7 cellular contexts compared by ENCODE assay signal in the genomic region with DNA sequence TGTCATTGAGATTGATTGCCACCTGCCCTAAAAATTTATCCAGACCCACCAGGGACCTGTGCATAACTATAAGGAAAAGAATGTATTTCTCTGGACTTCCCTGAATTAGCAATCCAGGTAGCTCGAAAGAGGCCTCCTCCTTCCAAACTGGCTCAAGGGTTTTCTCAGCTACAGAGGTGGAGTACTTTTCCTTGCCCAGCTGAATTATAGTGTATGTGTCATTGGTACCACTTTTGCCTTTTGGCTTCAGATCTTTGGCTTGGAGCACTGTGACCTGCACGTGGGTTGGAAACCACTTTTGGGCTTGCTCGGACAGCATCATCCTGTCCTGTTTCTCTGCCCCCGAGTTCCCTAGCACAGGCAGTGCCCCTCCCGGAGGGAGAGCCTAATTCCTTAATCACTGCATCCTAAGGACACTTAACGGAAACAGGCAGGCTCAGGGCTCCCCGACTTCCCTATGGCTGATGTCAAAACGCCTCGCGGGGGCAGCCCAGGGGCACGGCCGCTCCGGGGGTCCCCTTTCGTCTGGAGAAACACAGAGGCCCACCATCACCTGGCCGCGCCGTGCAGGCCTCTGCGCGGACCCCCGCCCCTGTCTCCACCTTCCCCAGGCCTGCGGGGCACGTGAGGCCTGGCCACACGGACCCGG. TPM values are rescaled to one million over a fixed set of nuclear protein-coding genes. Genes with fewer than 3 reads are reported as not detected.
DNase-seq lines count a peak whose midpoint lies in the region; ATAC-seq and TF ChIP-seq lines count a peak whose summit lies in the region.

No MANE protein-coding gene starts in this region.

- no peak overlapping the region for H2BK5ac ChIP-seq in mesenchymal stem cell (ENCODE audit: low read depth, low read length, poor library complexity, severe bottlenecking)

- H2BK15ac ChIP-seq in mesenchymal stem cell (ENCODE audit: low read depth, poor library complexity, severe bottlenecking), result peak overlapping the region; percentile 96

- H3K79me1 ChIP-seq in mesenchymal stem cell (replicated peaks; ENCODE audit: low read length, poor library complexity, severe bottlenecking), result peaks cover 5% of the 10 kb centered on the region

- no peaks in the 10 kb centered on the region for H3K9me3 Mint-ChIP-seq in stimulated activated naive CD8-positive, alpha-beta T cell treated with anti-CD3 and anti-CD28 coated beads, Interleukin-15, amount 100 ng/mL, for 72 hours

- no peaks in the 10 kb centered on the region for H3K36me3 ChIP-seq in endocrine pancreas (ENCODE audit: control insufficient read depth, insufficient read depth, low read length)
- no peaks in the 10 kb centered on the region for H3K36me3 ChIP-seq in mesenchymal stem cell (ENCODE audit: control insufficient read depth in 1 of 2, insufficient read depth in 2 of 2, low read depth in 1 of 2, low read length in 2 of 2)

- H3K27me3 ChIP-seq in endocrine pancreas (ENCODE audit: control insufficient read depth, insufficient read depth, low read length) (no peaks in the 10 kb centered on the region), mesenchymal stem cell (ENCODE audit: control insufficient read depth in 1 of 2, insufficient read depth in 1 of 2, low read length in 2 of 2) (no peaks in the 10 kb centered on the region)

- 5% methylated on average over 20 of the region's 24 CpGs for WGBS in mesenchymal stem cell

- H2BK12ac ChIP-seq in mesenchymal stem cell (ENCODE audit: low read length in 2 of 2), result no peak overlapping the region

- H2BK120ac ChIP-seq in mesenchymal stem cell (ENCODE audit: low read depth, low read length), result peak overlapping the region; percentile 100

- no peaks in the 10 kb centered on the region for H3K27me3 Mint-ChIP-seq in stimulated activated naive CD8-positive, alpha-beta T cell treated with anti-CD3 and anti-CD28 coated beads, Interleukin-15, amount 100 ng/mL, for 72 hours

- peak overlapping the region; percentile 90 for H4K8ac ChIP-seq in mesenchymal stem cell (ENCODE audit: low read length)

- no peak overlapping the region for H3K23ac ChIP-seq in mesenchymal stem cell (ENCODE audit: low read length in 2 of 2)

- peaks cover 35% of the 10 kb centered on the region for H3K4me1 Mint-ChIP-seq in stimulated activated naive CD8-positive, alpha-beta T cell treated with anti-CD3 and anti-CD28 coated beads, Interleukin-15, amount 100 ng/mL, for 72 hours

- H3K4me1 ChIP-seq in endocrine pancreas (ENCODE audit: control insufficient read depth, insufficient read depth, low read length) (peaks cover 16% of the 10 kb centered on the region), mesenchymal stem cell (ENCODE audit: control insufficient read depth, insufficient read depth, low read depth, low read length) (peaks cover 5% of the 10 kb centered on the region)

- H3K9ac ChIP-seq in endocrine pancreas (ENCODE audit: control insufficient read depth, insufficient read depth, low read length), result peak overlapping the region; percentile 80
- H3K9ac ChIP-seq in mesenchymal stem cell (ENCODE audit: low read length), result peak overlapping the region; percentile 95

- H4K91ac ChIP-seq in mesenchymal stem cell (ENCODE audit: low read length), result peak overlapping the region; percentile 98

- H3K27ac Mint-ChIP-seq in stimulated activated naive CD8-positive, alpha-beta T cell treated with anti-CD3 and anti-CD28 coated beads, Interleukin-15, amount 100 ng/mL, for 72 hours, result peak overlapping the region; percentile 88 to 95

- no peak overlapping the region for H2AK5ac ChIP-seq in mesenchymal stem cell (ENCODE audit: low read length, severe bottlenecking)

- H3K18ac ChIP-seq in mesenchymal stem cell (ENCODE audit: low read depth in 1 of 2, low read length in 2 of 2), result peak overlapping the region; percentile 93 to 98

- no peak for TF ChIP-seq CTCF in GM13977 (IDR thresholded peaks at IDR 0.05; ENCODE audit: extremely low read depth, insufficient read depth, missing control alignments)

- H3K4me3 Mint-ChIP-seq in stimulated activated naive CD8-positive, alpha-beta T cell treated with anti-CD3 and anti-CD28 coated beads, Interleukin-15, amount 100 ng/mL, for 72 hours, result peak overlapping the region; percentile 82 to 90

- H3K27ac ChIP-seq in mesenchymal stem cell (ENCODE audit: low read length, poor library complexity, severe bottlenecking), result peak overlapping the region; percentile 6

- in situ Hi-C loops in GM13977 (cut with MboI; ENCODE audit: low pct_unique_long_range_greater_than_20kb, low sequenced_read_pairs, unreplicated experiment), result no loop called here

- ATAC-seq in HG02610 (IDR thresholded peaks at IDR 0.05; ENCODE audit: unreplicated experiment), result peak; percentile 23
- peak; percentile 47 for ATAC-seq in stimulated activated naive CD8-positive, alpha-beta T cell treated with anti-CD3 and anti-CD28 coated beads, Interleukin-15, amount 100 ng/mL, for 72 hours

- H3K4ac ChIP-seq in mesenchymal stem cell (ENCODE audit: low read depth in 1 of 2, low read length in 2 of 2), result peak overlapping the region in 1 of 2 experiments; percentile 81

- peak overlapping the region; percentile 86 for H3K4me2 ChIP-seq in mesenchymal stem cell (ENCODE audit: low read length, poor library complexity, severe bottlenecking)

- H3K4me3 ChIP-seq in endocrine pancreas (ENCODE audit: control insufficient read depth, insufficient read depth, low read length) (peak overlapping the region; percentile 67), mesenchymal stem cell (ENCODE audit: insufficient read depth in 1 of 2, low read depth in 1 of 2, low read length in 2 of 2) (peak overlapping the region; percentile 69 to 90)

- H3K14ac ChIP-seq in mesenchymal stem cell (ENCODE audit: low read length in 2 of 2), result peak overlapping the region in 1 of 2 experiments; percentile 61

- H3K9me3 ChIP-seq in endocrine pancreas (ENCODE audit: control insufficient read depth, low read length) (no peaks in the 10 kb centered on the region), mesenchymal stem cell (ENCODE audit: control insufficient read depth, low read length) (no peaks in the 10 kb centered on the region)

- DNase-seq in GM13977 (ENCODE audit: low spot score), result peak; percentile 17
- DNase-seq in NCI-H146 (lab: John Stamatoyannopoulos, UW), result peak; percentile 70
- peak; percentile 6 to 7 for DNase-seq in activated CD4-positive, alpha-beta T cell treated with anti-CD3 and anti-CD28 coated beads, Interleukin-2, amount 50 U/mL, for 24 hours (ENCODE audit: low read depth in 1 of 2, low spot score in 1 of 2)
- DNase-seq in mesenchymal stem cell, result peak; percentile 56
- DNase-seq in stimulated activated naive CD8-positive, alpha-beta T cell treated with anti-CD3 and anti-CD28 coated beads, Interleukin-15, amount 100 ng/mL, for 72 hours, result peak; percentile 30 to 36

- peak overlapping the region; percentile 75 for H2AFZ ChIP-seq in mesenchymal stem cell (ENCODE audit: low read depth, low read length)

RNA-seq across cellular contexts. Expression of gene RAB11FIP2, which starts 0.8 kb away (rescaled TPM):
- 14.3 TPM for polyA plus RNA-seq in mesenchymal stem cell (2013, experiment 1 of 2)
- polyA plus RNA-seq in mesenchymal stem cell (2013, experiment 2 of 2), result 15.3 TPM

Comparison
In these comparisons a context has a peak if more than half of its experiments do, and no peak if none do; other contexts are left out.
1. Peak in every context shown above with its lines: DNase-seq, ATAC-seq, H3K4me3 ChIP-seq and H3K27ac ChIP-seq.
2. DNase-seq: peak in every context shown above with its lines; median percentile 70 in NCI-H146; 56 in mesenchymal stem cell; 33 in stimulated activated naive CD8-positive, alpha-beta T cell treated with anti-CD3 and anti-CD28 coated beads, Interleukin-15, amount 100 ng/mL, for 72 hours; 17 in GM13977; 6 in activated CD4-positive, alpha-beta T cell treated with anti-CD3 and anti-CD28 coated beads, Interleukin-2, amount 50 U/mL, for 24 hours.